In genomic region chrX:2449135-2449886, GRCh38 we compare ENCODE assay signal across 19 cellular contexts. TPM values are rescaled to one million over a fixed set of nuclear protein-coding genes. Genes with fewer than 3 reads are reported as not detected.
DNase-seq lines count a peak whose midpoint lies in the region; ATAC-seq lines count a peak whose summit lies in the region.
"Had no signal": no experiment of that assay in that cellular context is flagged by ENCODE, and none has a peak within 500 bp of the region (broad histone marks: within the 10 kb centered on the region; RNA-seq: fewer than 3 reads in every experiment).

No MANE protein-coding gene starts in this region.

- H3K27ac Mint-ChIP-seq in stimulated activated memory B cell treated with anti-CD40 and anti-IgM and Interleukin-4, amounts not matched to agents 10 μg/mL and 1 μg/mL and 100 μg/mL, for 72 hours: peak overlapping the region; percentile 69
- H3K27ac Mint-ChIP-seq: activated CD8-positive, alpha-beta T cell treated with anti-CD3 and anti-CD28 coated beads, Interleukin-2, amount 10 ng/mL, durations not matched to agents 7 days and 5 days had no signal

- DNase-seq in NAMALWA (ENCODE audit: low spot score) (peak; percentile 58), A172 (ENCODE audit: low spot score) (no peak)
- DNase-seq: activated CD8-positive, alpha-beta T cell treated with anti-CD3 and anti-CD28 coated beads, Interleukin-2, amount 10 ng/mL, durations not matched to agents 7 days and 5 days; activated naive CD4-positive, alpha-beta T cell treated with Interleukin-2 at 50 U/mL for 16 hours; amniotic stem cell; KG1; mucosa of descending colon; NCI-H146; NCI-H2171 treated with DMSO at 0.1 percent for 48 hours; NCI-H526 had no signal

- H3K4me1 Mint-ChIP-seq in stimulated activated memory B cell treated with anti-CD40 and anti-IgM and Interleukin-4, amounts not matched to agents 10 μg/mL and 1 μg/mL and 100 μg/mL, for 72 hours: peaks cover 26% of the 10 kb centered on the region

- H3K4me3 ChIP-seq in iPS-20b (ENCODE audit: low read length): no peak overlapping the region
- H3K4me3 ChIP-seq: HAP-1, mucosa of descending colon, vagina had no signal

- peaks cover 9% of the 10 kb centered on the region; the same call in 1 of the 2 replicates for H3K36me3 ChIP-seq in iPS-20b (ENCODE audit: insufficient read depth, low read depth, low read length)
- H3K36me3 ChIP-seq: HAP-1, vagina had no signal

- no peaks in the 10 kb centered on the region for H3K27me3 ChIP-seq in iPS-20b (ENCODE audit: insufficient read depth, low read length)
- H3K27me3 ChIP-seq: vagina had no signal

- peaks cover 4% of the 10 kb centered on the region; the same call in 1 of the 2 replicates for H3K9me3 ChIP-seq in iPS-20b (ENCODE audit: insufficient read depth, low read depth, low read length)
- H3K9me3 ChIP-seq: HAP-1, mucosa of descending colon, vagina had no signal

- H3K27ac ChIP-seq in iPS-20b (ENCODE audit: low read length): no peak overlapping the region
- H3K27ac ChIP-seq: vagina had no signal

- H3K4me1 ChIP-seq in iPS-20b (ENCODE audit: insufficient read depth, low read length): peaks cover 6% of the 10 kb centered on the region; the same call in 1 of the 2 replicates

- H3K27me3 Mint-ChIP-seq in stimulated activated memory B cell treated with anti-CD40 and anti-IgM and Interleukin-4, amounts not matched to agents 10 μg/mL and 1 μg/mL and 100 μg/mL, for 72 hours: no peaks in the 10 kb centered on the region

- H3K36me3 Mint-ChIP-seq in stimulated activated memory B cell treated with anti-CD40 and anti-IgM and Interleukin-4, amounts not matched to agents 10 μg/mL and 1 μg/mL and 100 μg/mL, for 72 hours: peaks cover 46% of the 10 kb centered on the region

- peak; percentile 49 for ATAC-seq in GM18868 (IDR thresholded peaks at IDR 0.05; ENCODE audit: unreplicated experiment)
- peak; percentile 50 for ATAC-seq in stimulated activated memory B cell treated with anti-CD40 and anti-IgM and Interleukin-4, amounts not matched to agents 10 μg/mL and 1 μg/mL and 100 μg/mL, for 72 hours
- no peak for ATAC-seq in GM19463 (IDR thresholded peaks at IDR 0.05; ENCODE audit: unreplicated experiment)
- ATAC-seq in HG03095 (IDR thresholded peaks at IDR 0.05; ENCODE audit: unreplicated experiment): no peak
- ATAC-seq: activated CD4-positive, CD25-positive, alpha-beta regulatory T cell treated with anti-CD3 and anti-CD28 coated beads, Interleukin-2, amount 50 U/mL, for 24 hours; activated CD8-positive, alpha-beta T cell treated with anti-CD3 and anti-CD28 coated beads, Interleukin-2, amount 10 ng/mL, durations not matched to agents 7 days and 5 days; mucosa of descending colon had no signal

- peaks cover 2% of the 10 kb centered on the region for H3K9me3 Mint-ChIP-seq in stimulated activated memory B cell treated with anti-CD40 and anti-IgM and Interleukin-4, amounts not matched to agents 10 μg/mL and 1 μg/mL and 100 μg/mL, for 72 hours
- H3K9me3 Mint-ChIP-seq: neural crest cell had no signal

- H3K4me3 Mint-ChIP-seq in stimulated activated memory B cell treated with anti-CD40 and anti-IgM and Interleukin-4, amounts not matched to agents 10 μg/mL and 1 μg/mL and 100 μg/mL, for 72 hours: no peak overlapping the region
- H3K4me3 Mint-ChIP-seq: activated CD8-positive, alpha-beta T cell treated with anti-CD3 and anti-CD28 coated beads, Interleukin-2, amount 10 ng/mL, durations not matched to agents 7 days and 5 days; neural crest cell had no signal

- peak overlapping the region; percentile 52; the same call in 1 of the 2 replicates for H3K9ac ChIP-seq in iPS-20b (ENCODE audit: low read depth, low read length)

RNA-seq across cellular contexts. Expression of gene DHRSX, which starts 51.5 kb away (rescaled TPM):
- 43.6 and 47.2 TPM in 2 replicates for total RNA-seq in A172 (2014; rRNA removed; shearing (Covaris generic))

RNA-seq across cellular contexts. Expression of gene ZBED1, which starts 51.5 kb away (rescaled TPM):
- 29.3 and 31.6 TPM in 2 replicates for total RNA-seq in A172 (2014; rRNA removed; shearing (Covaris generic))

Comparison
In these comparisons a context has a peak if more than half of its experiments do, and no peak if none do; other contexts are left out.
1. ATAC-seq: peak in GM18868 (single experiment) and stimulated activated memory B cell treated with anti-CD40 and anti-IgM and Interleukin-4, amounts not matched to agents 10 μg/mL and 1 μg/mL and 100 μg/mL, for 72 hours (single experiment); none in GM19463 (single experiment) and HG03095 (single experiment).